ENCODE assay signal across 1 cellular context in the genomic region with DNA sequence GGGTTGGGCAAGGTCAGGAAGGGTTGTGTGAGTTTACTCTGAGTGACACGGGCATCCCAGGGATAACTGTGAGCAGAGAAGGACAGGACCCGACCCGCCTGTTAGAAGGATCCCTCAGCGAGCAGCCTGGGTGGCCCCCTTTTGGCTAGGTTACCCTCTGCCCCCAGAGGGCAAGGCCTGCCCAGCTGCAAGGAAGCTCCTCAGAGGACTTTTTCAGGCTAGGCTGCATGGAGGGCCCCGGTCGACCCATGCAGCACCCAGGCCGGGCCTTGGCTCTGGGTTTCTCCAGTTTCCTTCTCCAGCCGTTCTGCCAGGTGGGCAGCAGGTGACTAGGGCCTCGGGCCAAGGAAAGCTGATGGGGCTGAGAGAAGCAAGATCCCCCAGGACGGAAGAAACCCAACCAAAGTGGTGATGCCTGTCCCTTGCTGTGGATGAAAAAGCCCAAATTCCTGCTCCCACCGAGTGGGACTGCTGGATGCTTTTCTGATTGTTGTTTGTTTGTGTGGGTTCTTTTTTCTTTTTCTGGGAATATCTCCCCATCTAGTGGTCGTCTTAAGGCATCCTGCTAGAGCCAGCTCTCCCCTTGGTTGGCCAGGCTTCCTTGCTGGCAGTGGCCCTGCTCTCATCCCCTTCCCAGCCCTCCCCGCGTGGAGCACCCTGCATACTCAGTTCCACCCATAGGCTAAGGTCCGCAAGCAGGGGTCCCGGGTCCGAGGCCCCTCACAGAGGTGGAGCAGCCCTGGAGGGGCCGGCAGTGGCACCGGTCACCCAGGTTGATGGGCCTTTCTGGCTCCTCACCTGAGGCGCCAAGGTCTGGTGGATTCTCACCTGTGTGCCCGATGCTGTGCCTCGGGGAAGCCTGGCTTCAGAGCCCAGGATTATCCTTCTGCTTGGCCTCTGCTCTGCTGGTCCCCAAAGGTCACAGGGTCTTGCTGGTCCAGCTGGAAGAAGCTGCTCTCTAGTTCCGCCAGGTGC.
TF ChIP-seq lines count a peak whose summit lies in the region.

No MANE protein-coding gene starts in this region.

TF ChIP-seq in H1, 55 proteins besides CTCF, POLR2A, EP300 and RAD21:
- TF ChIP-seq KDM5A (IDR thresholded peaks at IDR 0.05; ENCODE audit: low read length) (no peak), HDAC2 (IDR thresholded peaks at IDR 0.05; ENCODE audit: borderline replicate concordance in 1 of 2, low read depth in 2 of 2, low read length in 2 of 2) (no peak), TCF12 (IDR thresholded peaks at IDR 0.05; ENCODE audit: low read depth, low read length) (no peak)
